In genomic region chr1:167223144-167224103, GRCh38 we compare ENCODE assay signal across 8 cellular contexts. TPM values are rescaled to one million over a fixed set of nuclear protein-coding genes. Genes with fewer than 3 reads are reported as not detected.
DNase-seq lines count a peak whose midpoint lies in the region; ATAC-seq and TF ChIP-seq lines count a peak whose summit lies in the region.

No MANE protein-coding gene starts in this region.

- peaks cover 40% of the 10 kb centered on the region for H3K4me1 Mint-ChIP-seq in activated CD4-positive, alpha-beta T cell treated with anti-CD3 and anti-CD28 coated beads, Interleukin-2, amount 10 ng/mL, durations not matched to agents 7 days and 5 days

- H3K4me3 ChIP-seq in SJCRH30 (peak overlapping the region; percentile 90; the same call in 1 of the 2 replicates), fibroblast of the aortic adventitia (ENCODE audit: low read depth, low read length) (no peak overlapping the region), stomach (no peak overlapping the region)

- peak overlapping the region; percentile 88 for H3K4me3 Mint-ChIP-seq in activated CD4-positive, alpha-beta T cell treated with anti-CD3 and anti-CD28 coated beads, Interleukin-2, amount 10 ng/mL, durations not matched to agents 7 days and 5 days

- ATAC-seq in GM19397 (IDR thresholded peaks at IDR 0.05; ENCODE audit: unreplicated experiment), result no peak
- no peak for ATAC-seq in HG03139 (IDR thresholded peaks at IDR 0.05; ENCODE audit: unreplicated experiment)

- peaks cover 2% of the 10 kb centered on the region for H3K9me3 Mint-ChIP-seq in activated CD4-positive, alpha-beta T cell treated with anti-CD3 and anti-CD28 coated beads, Interleukin-2, amount 10 ng/mL, durations not matched to agents 7 days and 5 days

- POLR2A ChIA-PET in activated CD4-positive, alpha-beta T cell treated with anti-CD3 and anti-CD28 coated beads, Interleukin-2, amount 10 ng/mL, durations not matched to agents 7 days and 5 days (lab: Charles Lee), result no interaction called here

- TF ChIP-seq EP300 in stomach (IDR thresholded peaks at IDR 0.05), result no peak

- intact Hi-C loops in stomach (cut with DNase I; ENCODE audit: low total_unique reads), result no loop called here

- H3K36me3 ChIP-seq in SJCRH30, result no peaks in the 10 kb centered on the region
- H3K36me3 ChIP-seq in stomach, result no peaks in the 10 kb centered on the region

- no peaks in the 10 kb centered on the region for H3K27me3 Mint-ChIP-seq in activated CD4-positive, alpha-beta T cell treated with anti-CD3 and anti-CD28 coated beads, Interleukin-2, amount 10 ng/mL, durations not matched to agents 7 days and 5 days

- TF ChIP-seq CTCF in fibroblast of the aortic adventitia (IDR thresholded peaks at IDR 0.05; ENCODE audit: insufficient read depth, low read length) (no peak), stomach (IDR thresholded peaks at IDR 0.05) (no peak)

- H3K27me3 ChIP-seq in SJCRH30, result no peaks in the 10 kb centered on the region
- H3K27me3 ChIP-seq in stomach, result no peaks in the 10 kb centered on the region

- H3K9me3 ChIP-seq in SJCRH30 (replicated peaks) (no peaks in the 10 kb centered on the region), stomach (no peaks in the 10 kb centered on the region)

- CTCF ChIA-PET in activated CD4-positive, alpha-beta T cell treated with anti-CD3 and anti-CD28 coated beads, Interleukin-2, amount 10 ng/mL, durations not matched to agents 7 days and 5 days (lab: Charles Lee), result interaction anchor here (0.6 to 5.9 kb wide), 3 partner anchors 9 to 278 kb away, joined by 3 to 46 read pairs (median 4); no protein-coding TSS in a partner anchor

- H3K4me1 ChIP-seq in SJCRH30, result peaks cover 16% of the 10 kb centered on the region; the same call in 1 of the 2 replicates
- H3K4me1 ChIP-seq in stomach, result peaks cover 13 to 60% (median 36%) of the 10 kb centered on the region in 4 donors

- no peak for DNase-seq in activated CD4-positive, alpha-beta T cell treated with anti-CD3 and anti-CD28 coated beads, Interleukin-2, amount 10 ng/mL, durations not matched to agents 7 days and 5 days
- DNase-seq in activated CD4-positive, alpha-beta T cell treated with anti-CD3 and anti-CD28 coated beads, Interleukin-2, amount 50 U/mL, for 48 hours, result no peak
- DNase-seq in SJCRH30, result peak in 1 of 2 experiments; percentile 13
- peak; percentile 16 for DNase-seq in fibroblast of the aortic adventitia (ENCODE audit: low read depth)
- no peak for DNase-seq in stomach
- DNase-seq in NCI-H345 (lab: John Stamatoyannopoulos, UW), result no peak

- H3K36me3 Mint-ChIP-seq in activated CD4-positive, alpha-beta T cell treated with anti-CD3 and anti-CD28 coated beads, Interleukin-2, amount 10 ng/mL, durations not matched to agents 7 days and 5 days (ENCODE audit: low read depth), result peaks cover 7% of the 10 kb centered on the region

- TF ChIP-seq POLR2A in stomach (IDR thresholded peaks at IDR 0.05), result no peak

- no peak overlapping the region for H3K27ac ChIP-seq in SJCRH30
- peak overlapping the region in 4 of 5 donors; percentile 95 to 99 (median 97) for H3K27ac ChIP-seq in stomach

- 72 to 79% (median 77%) methylated on average over 10 of the region's 10 CpGs for WGBS in stomach, 5 donors

- H3K27ac Mint-ChIP-seq in activated CD4-positive, alpha-beta T cell treated with anti-CD3 and anti-CD28 coated beads, Interleukin-2, amount 10 ng/mL, durations not matched to agents 7 days and 5 days, result peak overlapping the region; percentile 94

RNA-seq across cellular contexts. Expression of gene POU2F1, which starts 2.7 kb away (rescaled TPM):
- total RNA-seq in activated CD4-positive, alpha-beta T cell treated with anti-CD3 and anti-CD28 coated beads, Interleukin-2, amount 10 ng/mL, durations not matched to agents 7 days and 5 days, result 10 to 100 TPM; 22.0 to 22.3 TPM
- 16.6 and 16.8 TPM in 2 replicates for total RNA-seq in SJCRH30 (2014; rRNA removed; shearing (Covaris generic))
- 7.4 and 10.7 TPM in 2 replicates for total RNA-seq in fibroblast of the aortic adventitia (ENCODE audit: low replicate concordance)
- 10 to 100 TPM in 4 of 5 donors, 1 to 10 TPM in 1; 4.5 to 36.2 (median 15.8) TPM for total RNA-seq in stomach
- polyA plus RNA-seq in stomach, result 1 to 10 TPM; 1.2 to 1.7 (median 1.7) TPM
